ENCODE assay signal across 8 cellular contexts in genomic region chr2:202871161-202872141, GRCh38. TPM values are rescaled to one million over a fixed set of nuclear protein-coding genes. Genes with fewer than 3 reads are reported as not detected.
DNase-seq lines count a peak whose midpoint lies in the region; ATAC-seq and TF ChIP-seq lines count a peak whose summit lies in the region.

TSS of gene ICA1L (minus strand) at chr2:202871766. CDS start at chr2:202829009, 42,757 bp downstream.

- no peaks in the 10 kb centered on the region for H3K9me3 Mint-ChIP-seq in nephron progenitor cell

- H3K27me3 Mint-ChIP-seq in nephron progenitor cell (ENCODE audit: low read depth, poor library complexity), result peaks cover 6% of the 10 kb centered on the region

- peak; percentile 72 for ATAC-seq in GM21515 (IDR thresholded peaks at IDR 0.05; ENCODE audit: unreplicated experiment)

- H3K27ac Mint-ChIP-seq in nephron progenitor cell, result peak within 1 kb of the TSS; percentile 96

- DNase-seq in DMS53 treated with DMSO at 0.1 percent for 48 hours (lab: John Stamatoyannopoulos, UW; ENCODE audit: unreplicated experiment) (peak; percentile 51), HuH-7 (ENCODE audit: low spot score) (peak; percentile 58), RPMI7951 (ENCODE audit: low read depth) (peak; percentile 73), fibroblast of pulmonary artery (ENCODE audit: low read depth) (peak; percentile 53), nephron progenitor cell (peak; percentile 89)
- DNase-seq in activated T-helper 9 cell treated with anti-CD3 and anti-CD28 coated beads, Interleukin-2, amount 50 U/mL, for 16 hours (ENCODE audit: low read depth), result peak; percentile 37

- no peaks in the 10 kb centered on the region for H3K9me3 ChIP-seq in subcutaneous abdominal adipose tissue (ENCODE audit: control insufficient read depth in 5 of 5, low read length in 5 of 5)

- TF ChIP-seq CTCF in fibroblast of pulmonary artery (IDR thresholded peaks at IDR 0.05; ENCODE audit: low read length, missing control alignments), result no peak
- TF ChIP-seq CTCF in nephron progenitor cell (IDR thresholded peaks at IDR 0.05), result no peak

- H3K36me3 Mint-ChIP-seq in nephron progenitor cell (ENCODE audit: low read depth), result no peaks in the 10 kb centered on the region

- no peaks in the 10 kb centered on the region for H3K27me3 ChIP-seq in subcutaneous abdominal adipose tissue (ENCODE audit: control insufficient read depth in 5 of 5, insufficient read depth in 4 of 5, low read length in 5 of 5)

- no peaks in the 10 kb centered on the region for H3K36me3 ChIP-seq in subcutaneous abdominal adipose tissue (ENCODE audit: control insufficient read depth in 5 of 5, insufficient read depth in 5 of 5, low read length in 5 of 5)

- peak within 1 kb of the TSS; percentile 50 for H3K27ac ChIP-seq in subcutaneous abdominal adipose tissue (ENCODE audit: low read depth, low read length)

- H3K9ac ChIP-seq in subcutaneous abdominal adipose tissue (ENCODE audit: low read length in 5 of 5), result peak within 1 kb of the TSS; percentile 42 to 80 (median 76)

- peaks cover 0 to 18% (median 14%) of the 10 kb centered on the region in 5 donors for H3K4me1 ChIP-seq in subcutaneous abdominal adipose tissue (ENCODE audit: control insufficient read depth in 5 of 5, insufficient read depth in 5 of 5, low read length in 5 of 5)

- H3K4me1 Mint-ChIP-seq in nephron progenitor cell, result peaks cover 19% of the 10 kb centered on the region

- H3K4me3 Mint-ChIP-seq in nephron progenitor cell, result peak within 1 kb of the TSS; percentile 93

- H3K4me3 ChIP-seq in fibroblast of pulmonary artery (replicated peaks; ENCODE audit: low read depth, low read length) (peak within 1 kb of the TSS; percentile 78), subcutaneous abdominal adipose tissue (ENCODE audit: low read depth in 1 of 5, low read length in 5 of 5) (peak within 1 kb of the TSS; percentile 68 to 93 (median 86))

RNA-seq across cellular contexts. Expression of gene ICA1L, which starts in this region (rescaled TPM):
- total RNA-seq in RPMI7951 (2014; rRNA removed; shearing (Covaris generic)), result 2.4 and 2.6 TPM in 2 replicates

Comparison
In these comparisons a context has a peak if more than half of its experiments do, and no peak if none do; other contexts are left out.
1. Peak in every context shown above with its lines: DNase-seq, ATAC-seq, H3K4me3 ChIP-seq and H3K27ac ChIP-seq.
2. DNase-seq: peak in every context shown above with its lines; median percentile 89 in nephron progenitor cell; 73 in RPMI7951; 58 in HuH-7; 53 in fibroblast of pulmonary artery; 51 in DMS53 treated with DMSO at 0.1 percent for 48 hours; 37 in activated T-helper 9 cell treated with anti-CD3 and anti-CD28 coated beads, Interleukin-2, amount 50 U/mL, for 16 hours.